In the genomic region with DNA sequence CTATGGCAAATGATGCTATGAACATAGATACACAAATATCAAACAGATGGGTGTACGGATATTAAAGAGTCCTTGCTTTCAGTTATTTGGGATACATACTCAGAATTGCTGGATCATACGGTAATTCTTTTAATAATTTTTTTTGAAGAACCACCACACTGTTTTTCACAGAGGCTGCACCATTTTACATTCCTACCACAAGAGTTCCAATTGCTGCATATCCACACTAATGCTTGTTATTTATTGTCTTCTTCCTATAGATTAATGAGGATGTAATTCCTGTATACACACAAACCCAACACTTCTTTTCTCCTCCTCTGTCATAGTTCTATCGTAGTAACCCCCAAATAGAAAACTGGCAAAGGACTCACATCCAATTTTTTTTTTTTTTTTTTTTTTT, we compare ENCODE assay signal across 23 cellular contexts. TPM values are rescaled to one million over a fixed set of nuclear protein-coding genes. Genes with fewer than 3 reads are reported as not detected.
DNase-seq lines count a peak whose midpoint lies in the region; TF ChIP-seq lines count a peak whose summit lies in the region.
"Had no signal": no experiment of that assay in that cellular context is flagged by ENCODE, and none has a peak within 500 bp of the region (broad histone marks: within the 10 kb centered on the region; RNA-seq: fewer than 3 reads in every experiment).

No MANE protein-coding gene starts in this region.

- no peak overlapping the region for H3K9ac ChIP-seq in SK-N-SH
- H3K9ac ChIP-seq: BLaER1 treated with 17β-estradiol and CSF1 and Interleukin-3, amounts not matched to agents 10 nM and 100 nM had no signal

- H3K4me3 ChIP-seq in AG10803 (ENCODE audit: low read length) = no peak overlapping the region
- no peak overlapping the region for H3K4me3 ChIP-seq in SK-N-SH (ENCODE audit: low read depth in 2 of 2, low read length in 1 of 2)
- H3K4me3 ChIP-seq in epithelial cell of esophagus (ENCODE audit: low read length) = no peak overlapping the region
- H3K4me3 ChIP-seq: BLaER1 treated with 17β-estradiol and CSF1 and Interleukin-3, amounts not matched to agents 10 nM and 100 nM; prostate gland; sigmoid colon; transverse colon had no signal

- H3F3A ChIP-seq in SK-N-SH (replicated peaks; ENCODE audit: insufficient read depth) = peaks cover 18% of the 10 kb centered on the region

- no peak overlapping the region for H3K27ac ChIP-seq in SK-N-SH (ENCODE audit: low read depth in 2 of 2, low read length in 1 of 2)
- H3K27ac ChIP-seq: BLaER1 treated with 17β-estradiol and CSF1 and Interleukin-3, amounts not matched to agents 10 nM and 100 nM; prostate gland; sigmoid colon; transverse colon had no signal

- H3K79me2 ChIP-seq in SK-N-SH (ENCODE audit: insufficient read depth) = no peaks in the 10 kb centered on the region

- H3K4me2 ChIP-seq in SK-N-SH = no peak overlapping the region

- intact Hi-C loops in activated naive CD4-positive, alpha-beta T cell treated with anti-CD3 and anti-CD28 coated beads for 36 hours (cut with micrococcal nuclease) = no loop called here

- CTCF ChIA-PET in SK-N-SH (lab: Yijun Ruan, JAX) = no interaction called here
- CTCF ChIA-PET in activated naive CD4-positive, alpha-beta T cell treated with anti-CD3 and anti-CD28 coated beads for 36 hours (lab: Charles Lee) = no interaction called here
- CTCF ChIA-PET in GM10248 (lab: Yijun Ruan, JAX) = no interaction called here

- H2AFZ ChIP-seq in SK-N-SH (ENCODE audit: low read depth) = no peak overlapping the region

- H4K20me1 ChIP-seq in SK-N-SH (ENCODE audit: insufficient read depth) = no peaks in the 10 kb centered on the region

- TF ChIP-seq RAD21 in SK-N-SH (IDR thresholded peaks at IDR 0.05; ENCODE audit: low read length) = no peak

- H3K9me3 ChIP-seq in SK-N-SH = no peaks in the 10 kb centered on the region
- H3K9me3 ChIP-seq: BLaER1 treated with 17β-estradiol and CSF1 and Interleukin-3, amounts not matched to agents 10 nM and 100 nM; prostate gland; sigmoid colon; transverse colon had no signal

- H3K4me1 ChIP-seq in SK-N-SH (ENCODE audit: control insufficient read depth in 1 of 2, insufficient read depth in 2 of 2, low read depth in 1 of 2, low read length in 1 of 2) = no peaks in the 10 kb centered on the region
- H3K4me1 ChIP-seq: prostate gland, sigmoid colon, transverse colon had no signal

- no peak overlapping the region for H3K4me3 Mint-ChIP-seq in neural crest cell
- H3K4me3 Mint-ChIP-seq in activated naive CD4-positive, alpha-beta T cell treated with anti-CD3 and anti-CD28 coated beads for 36 hours = no peak overlapping the region
- H3K4me3 Mint-ChIP-seq: activated CD4-positive, alpha-beta T cell treated with anti-CD3 and anti-CD28 coated beads for 36 hours; activated naive CD8-positive, alpha-beta T cell treated with anti-CD3 and anti-CD28 coated beads, Interleukin-2, amount 10 ng/mL, durations not matched to agents 7 days and 5 days; memory B cell; stimulated activated effector memory CD8-positive, alpha-beta T cell treated with anti-CD3 and anti-CD28 coated beads, Interleukin-12 subunit alpha, Interleukin-12 subunit beta, amount 100 ng/mL, for 72 hours; T-helper 2 cell treated with Interferon-gamma antibody and Interleukin-4, amounts not matched to agents 5 μg/mL and 100 μg/mL, for 36 hours had no signal

- WGBS in SK-N-SH (ENCODE audit: low lambda C conversion rate) = 99% methylated on average over 3 of the region's 3 CpGs

- no peaks in the 10 kb centered on the region for H3K9me3 Mint-ChIP-seq in neural crest cell
- no peaks in the 10 kb centered on the region for H3K9me3 Mint-ChIP-seq in activated naive CD4-positive, alpha-beta T cell treated with anti-CD3 and anti-CD28 coated beads for 36 hours
- H3K9me3 Mint-ChIP-seq: activated naive CD8-positive, alpha-beta T cell treated with anti-CD3 and anti-CD28 coated beads, Interleukin-2, amount 10 ng/mL, durations not matched to agents 7 days and 5 days; memory B cell; stimulated activated effector memory CD8-positive, alpha-beta T cell treated with anti-CD3 and anti-CD28 coated beads, Interleukin-12 subunit alpha, Interleukin-12 subunit beta, amount 100 ng/mL, for 72 hours; T-helper 2 cell treated with Interferon-gamma antibody and Interleukin-4, amounts not matched to agents 5 μg/mL and 100 μg/mL, for 36 hours had no signal

- H3K27ac Mint-ChIP-seq in neural crest cell (ENCODE audit: unreplicated experiment) = no peak overlapping the region
- H3K27ac Mint-ChIP-seq in activated naive CD4-positive, alpha-beta T cell treated with anti-CD3 and anti-CD28 coated beads for 36 hours = no peak overlapping the region
- H3K27ac Mint-ChIP-seq: activated CD4-positive, alpha-beta T cell treated with anti-CD3 and anti-CD28 coated beads for 36 hours; activated naive CD8-positive, alpha-beta T cell treated with anti-CD3 and anti-CD28 coated beads, Interleukin-2, amount 10 ng/mL, durations not matched to agents 7 days and 5 days; memory B cell; stimulated activated effector memory CD8-positive, alpha-beta T cell treated with anti-CD3 and anti-CD28 coated beads, Interleukin-12 subunit alpha, Interleukin-12 subunit beta, amount 100 ng/mL, for 72 hours; T-helper 2 cell treated with Interferon-gamma antibody and Interleukin-4, amounts not matched to agents 5 μg/mL and 100 μg/mL, for 36 hours had no signal

- H3K36me3 Mint-ChIP-seq in neural crest cell (ENCODE audit: low read depth) = peaks cover 3% of the 10 kb centered on the region
- peaks cover 6% of the 10 kb centered on the region for H3K36me3 Mint-ChIP-seq in activated naive CD4-positive, alpha-beta T cell treated with anti-CD3 and anti-CD28 coated beads for 36 hours (ENCODE audit: low read depth)
- H3K36me3 Mint-ChIP-seq: memory B cell had no signal

- H3K4me1 Mint-ChIP-seq in neural crest cell = no peaks in the 10 kb centered on the region
- H3K4me1 Mint-ChIP-seq in activated naive CD4-positive, alpha-beta T cell treated with anti-CD3 and anti-CD28 coated beads for 36 hours (ENCODE audit: low read depth) = peaks cover 6% of the 10 kb centered on the region
- H3K4me1 Mint-ChIP-seq: activated CD4-positive, alpha-beta T cell treated with anti-CD3 and anti-CD28 coated beads for 36 hours; activated naive CD8-positive, alpha-beta T cell treated with anti-CD3 and anti-CD28 coated beads, Interleukin-2, amount 10 ng/mL, durations not matched to agents 7 days and 5 days; stimulated activated effector memory CD8-positive, alpha-beta T cell treated with anti-CD3 and anti-CD28 coated beads, Interleukin-12 subunit alpha, Interleukin-12 subunit beta, amount 100 ng/mL, for 72 hours had no signal

- POLR2A ChIA-PET in SK-N-SH (lab: Yijun Ruan, JAX) = no interaction called here
- POLR2A ChIA-PET in GM10248 (lab: Yijun Ruan, JAX) = no interaction called here

- TF ChIP-seq CTCF in AG10803 (conservative IDR thresholded peaks at IDR 0.05; ENCODE audit: low read length) = peak; percentile 34
- peak; percentile 51 for TF ChIP-seq CTCF in SK-N-SH (IDR thresholded peaks at IDR 0.05)
- TF ChIP-seq CTCF in epithelial cell of esophagus (IDR thresholded peaks at IDR 0.05; ENCODE audit: insufficient read depth, low read depth, low read length, missing control alignments) = peak; percentile 25
- peak; percentile 48 for TF ChIP-seq CTCF in neural crest cell (conservative IDR thresholded peaks at IDR 0.05)
- TF ChIP-seq CTCF in GM10248 (IDR thresholded peaks at IDR 0.05; ENCODE audit: control extremely low read depth, extremely low read depth, low read depth, missing control alignments) = no peak

- no peak for TF ChIP-seq EP300 in SK-N-SH (IDR thresholded peaks at IDR 0.05; ENCODE audit: borderline replicate concordance in 1 of 2, low read depth in 1 of 2, low read length in 1 of 2)

- H3K27me3 ChIP-seq in SK-N-SH (ENCODE audit: insufficient read depth) = no peaks in the 10 kb centered on the region
- H3K27me3 ChIP-seq: BLaER1 treated with 17β-estradiol and CSF1 and Interleukin-3, amounts not matched to agents 10 nM and 100 nM; sigmoid colon; transverse colon had no signal

- peaks cover 23 to 27% of the 10 kb centered on the region in 2 experiments for H3K36me3 ChIP-seq in SK-N-SH (replicated peaks in 1 of 2; ENCODE audit: control insufficient read depth in 1 of 2, insufficient read depth in 2 of 2, low read length in 1 of 2)
- H3K36me3 ChIP-seq: prostate gland, transverse colon had no signal

- DNase-seq in AG10803 (ENCODE audit: low read depth) (no peak), SK-N-SH (no peak), epithelial cell of esophagus (ENCODE audit: low read depth) (no peak), neural crest cell (ENCODE audit: low read depth, low spot score) (no peak), GM10248 (ENCODE audit: extremely low spot score) (no peak), activated gamma-delta T cell (lab: John Stamatoyannopoulos, UW) (no peak)
- no peak for DNase-seq in activated naive CD4-positive, alpha-beta T cell treated with anti-CD3 and anti-CD28 coated beads for 36 hours
- DNase-seq in activated CD4-positive, alpha-beta T cell treated with anti-CD3 and anti-CD28 coated beads for 4 hours = no peak
- DNase-seq: ACHN; activated CD4-positive, alpha-beta T cell treated with anti-CD3 and anti-CD28 coated beads for 36 hours; activated effector memory CD4-positive, alpha-beta T cell treated with Interleukin-2 at 50 U/mL for 16 hours; activated naive CD8-positive, alpha-beta T cell treated with anti-CD3 and anti-CD28 coated beads, Interleukin-2, amount 10 ng/mL, durations not matched to agents 7 days and 5 days; glutamatergic neuron; left colon; NCI-H1436 treated with DMSO at 0.1 percent for 48 hours; Right ventricle myocardium superior; sigmoid colon; transverse colon had no signal

- H3K27me3 Mint-ChIP-seq in neural crest cell (ENCODE audit: low read depth) = no peaks in the 10 kb centered on the region
- no peaks in the 10 kb centered on the region for H3K27me3 Mint-ChIP-seq in activated naive CD4-positive, alpha-beta T cell treated with anti-CD3 and anti-CD28 coated beads for 36 hours (ENCODE audit: low read depth)
- H3K27me3 Mint-ChIP-seq: activated CD4-positive, alpha-beta T cell treated with anti-CD3 and anti-CD28 coated beads for 36 hours; activated naive CD8-positive, alpha-beta T cell treated with anti-CD3 and anti-CD28 coated beads, Interleukin-2, amount 10 ng/mL, durations not matched to agents 7 days and 5 days; memory B cell had no signal

- H3K9me2 ChIP-seq in SK-N-SH = no peaks in the 10 kb centered on the region

TF ChIP-seq in SK-N-SH, 30 proteins besides CTCF, POLR2A, EP300 and RAD21:
- TF ChIP-seq, protein P1, sequence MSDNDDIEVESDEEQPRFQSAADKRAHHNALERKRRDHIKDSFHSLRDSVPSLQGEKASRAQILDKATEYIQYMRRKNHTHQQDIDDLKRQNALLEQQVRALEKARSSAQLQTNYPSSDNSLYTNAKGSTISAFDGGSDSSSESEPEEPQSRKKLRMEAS (IDR thresholded peaks at IDR 0.05; ENCODE audit: low read depth) = no peak

RNA-seq across cellular contexts. Expression of gene CD302, which starts 21.7 kb away (rescaled TPM):
- 4.4 and 5.1 TPM in 2 replicates for polyA plus RNA-seq in SK-N-SH (2012; rRNA removed)
- 6.4 and 7.1 TPM in 2 replicates for polyA plus RNA-seq in SK-N-SH (2012; cell fraction: cytosol; rRNA removed)
- 1.3 and 2.1 TPM in 2 replicates for polyA plus RNA-seq in SK-N-SH (2012; cell fraction: nucleus; rRNA removed)
- total RNA-seq in neural crest cell = 1.0 TPM in 2 replicates
- total RNA-seq in activated naive CD4-positive, alpha-beta T cell treated with anti-CD3 and anti-CD28 coated beads for 36 hours = under 1 TPM; 0.35 to 0.48 TPM
